In the genomic region with DNA sequence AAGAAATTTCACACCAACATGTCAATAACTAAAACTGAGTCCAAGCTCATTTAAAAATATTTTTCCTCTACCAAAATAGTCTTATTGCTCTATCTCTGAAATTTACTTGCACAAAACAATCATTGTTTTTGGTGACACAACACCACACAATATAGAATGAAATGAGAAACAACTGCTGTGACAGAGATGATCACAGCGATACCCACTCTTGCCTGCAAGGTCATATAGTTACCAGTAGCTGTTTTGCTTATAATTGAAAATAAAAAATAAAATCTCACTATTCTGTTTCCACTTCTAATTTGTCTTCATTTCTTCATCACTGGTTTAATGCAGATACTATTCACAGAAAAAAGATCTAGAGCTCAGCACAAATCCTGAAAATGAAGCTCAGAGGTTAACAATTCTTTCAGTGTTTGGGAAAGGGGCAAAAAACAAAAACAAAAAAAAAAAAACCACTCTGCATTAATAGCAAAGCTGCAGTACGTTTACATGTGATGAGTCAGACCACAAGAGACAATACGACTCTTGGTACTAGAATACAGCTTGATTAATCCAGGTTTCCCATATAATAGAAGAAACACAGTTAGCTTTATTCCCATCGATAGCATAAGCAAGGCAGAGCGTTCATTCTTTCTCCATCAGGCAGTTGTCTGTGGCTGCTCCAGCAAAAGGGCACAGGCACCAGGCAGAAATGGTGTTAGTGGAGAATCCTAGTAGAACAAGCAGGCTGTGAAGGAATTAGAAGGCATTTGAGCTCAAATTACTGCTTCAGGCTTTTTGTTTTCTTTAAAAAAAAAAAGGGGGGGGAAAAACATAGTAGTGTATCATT, we compare ENCODE assay signal across 8 cellular contexts. TPM values are rescaled to one million over a fixed set of nuclear protein-coding genes. Genes with fewer than 3 reads are reported as not detected.
DNase-seq lines count a peak whose midpoint lies in the region; ATAC-seq and TF ChIP-seq lines count a peak whose summit lies in the region.

No MANE protein-coding gene starts in this region.

- no peak for DNase-seq in activated naive CD4-positive, alpha-beta T cell treated with anti-CD3 and anti-CD28 coated beads, Interleukin-2, amount 50 U/mL, for 16 hours
- DNase-seq in NCI-H526 treated with DMSO at 0.1 percent for 48 hours (lab: John Stamatoyannopoulos, UW) (peak; percentile 61), body of pancreas (peak in 1 of 4 donors; percentile 9), sigmoid colon (no peak), cortex of kidney (lab: John Stamatoyannopoulos, UW) (no peak)
- no peak for DNase-seq in activated effector memory CD4-positive, alpha-beta T cell treated with anti-CD3 and anti-CD28 coated beads, Interleukin-2, amount 50 U/mL, for 16 hours

- TF ChIP-seq CTCF in body of pancreas (IDR thresholded peaks at IDR 0.05), result no peak
- no peak for TF ChIP-seq CTCF in sigmoid colon (IDR thresholded peaks at IDR 0.05)

- H3K27ac Mint-ChIP-seq in activated naive CD4-positive, alpha-beta T cell treated with anti-CD3 and anti-CD28 coated beads, Interleukin-2, amount 50 U/mL, for 24 hours, result peak overlapping the region; percentile 69

- H3K4me3 ChIP-seq in body of pancreas (no peak overlapping the region), iPS-18c (ENCODE audit: insufficient read depth, low read depth, low read length) (0 out of 2 replicates have a peak overlapping the region, but pooled peaks have one; percentile 15), sigmoid colon (peak overlapping the region; percentile 32 to 51 (median 40))

- no peak for TF ChIP-seq EP300 in sigmoid colon (IDR thresholded peaks at IDR 0.05)

- H3K36me3 Mint-ChIP-seq in activated naive CD4-positive, alpha-beta T cell treated with anti-CD3 and anti-CD28 coated beads, Interleukin-2, amount 50 U/mL, for 24 hours, result peaks cover 9% of the 10 kb centered on the region

- peak overlapping the region; percentile 72 for H3K4me3 Mint-ChIP-seq in activated naive CD4-positive, alpha-beta T cell treated with anti-CD3 and anti-CD28 coated beads, Interleukin-2, amount 50 U/mL, for 24 hours

- H3K9me3 ChIP-seq in body of pancreas (no peaks in the 10 kb centered on the region), iPS-18c (ENCODE audit: control insufficient read depth, insufficient read depth, low read length) (no peaks in the 10 kb centered on the region), sigmoid colon (no peaks in the 10 kb centered on the region)

- H3K4me1 Mint-ChIP-seq in activated naive CD4-positive, alpha-beta T cell treated with anti-CD3 and anti-CD28 coated beads, Interleukin-2, amount 50 U/mL, for 24 hours, result peaks cover 82% of the 10 kb centered on the region

- H3K27ac ChIP-seq in body of pancreas (peak overlapping the region; percentile 0 to 84 (median 70)), sigmoid colon (peak overlapping the region; percentile 83 to 93 (median 88))

- peak; percentile 18 for ATAC-seq in body of pancreas

- WGBS in body of pancreas, 2 donors, result 10 to 14% methylated on average over 5 of the region's 5 CpGs
- 19 to 21% methylated on average over 5 of the region's 5 CpGs for WGBS in sigmoid colon, 2 donors

- H3K9me3 Mint-ChIP-seq in activated naive CD4-positive, alpha-beta T cell treated with anti-CD3 and anti-CD28 coated beads, Interleukin-2, amount 50 U/mL, for 24 hours, result no peaks in the 10 kb centered on the region

- H3K27me3 Mint-ChIP-seq in activated naive CD4-positive, alpha-beta T cell treated with anti-CD3 and anti-CD28 coated beads, Interleukin-2, amount 50 U/mL, for 24 hours, result no peaks in the 10 kb centered on the region

- intact Hi-C loops in body of pancreas (cut with DNase I), result no loop called here
- intact Hi-C loops in sigmoid colon (cut with DNase I), result no loop called here

- H3K4me1 ChIP-seq in body of pancreas (peaks cover 63% of the 10 kb centered on the region), sigmoid colon (peaks cover 0 to 45% (median 23%) of the 10 kb centered on the region in 4 donors)

- no peaks in the 10 kb centered on the region for H3K36me3 ChIP-seq in body of pancreas (replicated peaks in 1 of 2; ENCODE audit: insufficient read depth in 1 of 2, low read depth in 2 of 2)
- H3K36me3 ChIP-seq in sigmoid colon, result no peaks in the 10 kb centered on the region

- H3K27me3 ChIP-seq in body of pancreas (no peaks in the 10 kb centered on the region), sigmoid colon (no peaks in the 10 kb centered on the region)

- TF ChIP-seq POLR2A in body of pancreas (IDR thresholded peaks at IDR 0.05) (no peak), sigmoid colon (IDR thresholded peaks at IDR 0.05) (no peak)

RNA-seq across cellular contexts. Expression of gene ANKRD28, which starts 0.8 kb away (rescaled TPM):
- total RNA-seq in body of pancreas (10 to 100 TPM; 26.7 to 37.1 TPM), sigmoid colon (10 to 100 TPM; 41.5 to 64.5 (median 49.1) TPM)
- polyA plus RNA-seq in sigmoid colon, result 10 to 100 TPM; 13.4 to 15.6 (median 14.8) TPM

Comparison
In these comparisons a context has a peak if more than half of its experiments do, and no peak if none do; other contexts are left out.
1. H3K4me3 ChIP-seq: peak in iPS-18c (single experiment) and sigmoid colon (4 of 4); none in body of pancreas (0 of 2).